ENCODE assay signal across 18 cellular contexts in the genomic region with DNA sequence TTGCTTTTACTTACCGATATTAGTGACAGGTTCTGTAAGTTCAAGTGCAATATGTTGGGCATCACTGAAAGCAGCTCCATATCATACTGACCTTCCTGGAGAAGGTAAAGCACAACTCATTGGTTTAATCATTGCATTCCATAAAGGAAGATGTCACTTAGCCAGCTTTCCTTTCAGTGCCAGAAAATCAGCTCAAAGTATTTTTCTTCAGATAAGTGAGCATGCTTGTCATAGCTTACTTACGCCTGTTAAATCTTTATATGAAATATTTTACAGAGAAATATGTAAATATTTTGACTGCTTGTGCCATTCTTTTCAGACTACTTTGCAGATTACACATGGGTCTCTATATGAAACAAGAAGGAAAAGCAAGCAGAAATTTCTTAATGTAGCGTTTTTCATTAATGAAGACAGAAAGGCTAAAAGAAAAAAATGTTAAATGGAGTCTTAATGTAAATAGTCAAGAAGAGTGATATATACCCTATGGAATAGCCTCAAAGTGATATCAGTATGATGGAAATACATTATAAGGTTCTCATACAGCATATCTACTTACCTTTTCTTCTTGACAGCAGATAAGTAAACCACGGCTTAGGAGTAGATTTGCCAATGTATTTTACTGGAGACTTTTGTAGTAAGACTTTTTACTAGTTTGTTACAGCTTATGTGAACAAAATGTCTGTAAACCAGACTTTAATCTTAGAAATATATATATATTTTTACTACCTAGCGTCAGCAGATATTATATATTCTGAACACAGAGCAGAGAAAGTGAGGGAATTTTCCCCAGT.
DNase-seq lines count a peak whose midpoint lies in the region; ATAC-seq, FAIRE-seq and TF ChIP-seq lines count a peak whose summit lies in the region.
"Had no signal": no experiment of that assay in that cellular context is flagged by ENCODE, and none has a peak within 500 bp of the region (broad histone marks: within the 10 kb centered on the region; RNA-seq: fewer than 3 reads in every experiment).

No MANE protein-coding gene starts in this region.

- 0 out of 2 replicates have a peak, but pooled peaks cover 3% of the 10 kb centered on the region for H3K9me2 ChIP-seq in HCT116 (ENCODE audit: insufficient read depth)

- BruUV-seq in HCT116 (replicated peaks; lab: Mats Ljungman, UMichigan): no TSS peak

- peak; percentile 96 for FAIRE-seq in astrocyte (lab: Jason Lieb, UNC)
- FAIRE-seq: A204.1 had no signal

- ATAC-seq in HCT116 (no peak), GM18873 (IDR thresholded peaks at IDR 0.05; ENCODE audit: low FRiP score, unreplicated experiment) (no peak), GM18870 (IDR thresholded peaks at IDR 0.05; ENCODE audit: unreplicated experiment) (no peak)

- H3K4me1 ChIP-seq in HCT116 (ENCODE audit: control insufficient read depth in 1 of 2, insufficient read depth in 2 of 2, low read length in 2 of 2) (peaks cover 0 to 25% of the 10 kb centered on the region in 2 experiments; a peak in 1 of 4 replicates), astrocyte (ENCODE audit: insufficient read depth, low read length) (peaks cover 47% of the 10 kb centered on the region)
- H3K4me1 ChIP-seq: heart right ventricle had no signal

- no peaks in the 10 kb centered on the region for H3K9me3 Mint-ChIP-seq in astrocyte (ENCODE audit: unreplicated experiment)
- H3K9me3 Mint-ChIP-seq in immature natural killer cell: peaks cover 9 to 33% (median 11%) of the 10 kb centered on the region in 6 donors
- H3K9me3 Mint-ChIP-seq: nephron had no signal

- DNase-seq in A172 (ENCODE audit: low spot score): peak; percentile 89
- DNase-seq in HCT116 (ENCODE audit: low read depth, low spot score): no peak
- DNase-seq in astrocyte (ENCODE audit: low read depth): peak; percentile 93
- DNase-seq in glomerular visceral epithelial cell (ENCODE audit: extremely low spot score): peak; percentile 72
- no peak for DNase-seq in cerebellar cortex (ENCODE audit: low spot score)
- no peak for DNase-seq in immature natural killer cell
- DNase-seq: activated CD4-positive, alpha-beta T cell treated with anti-CD3 and anti-CD28 coated beads for 48 hours; activated T-cell treated with anti-CD3 and anti-CD28 coated beads, Interleukin-2, amount 50 U/mL, for 48 hours; anterior cingulate cortex; effector CD8-positive, alpha-beta T cell; heart right ventricle; NCI-H1092 treated with DMSO at 0.1 percent for 48 hours; NCI-H524 treated with DMSO at 0.1 percent for 48 hours had no signal

- intact Hi-C loops in HCT116 (cut with micrococcal nuclease): no loop called here

- POLR2A ChIA-PET in HCT116 (lab: Charles Lee): interaction anchor here (0.5 kb wide), 1 partner anchor 590 kb away, joined by 3 read pairs; no protein-coding TSS in a partner anchor

- no peaks in the 10 kb centered on the region for H3K9me3 ChIP-seq in HCT116 (ENCODE audit: control insufficient read depth in 1 of 2, insufficient read depth in 1 of 2, low read depth in 1 of 2, low read length in 2 of 2)
- no peaks in the 10 kb centered on the region for H3K9me3 ChIP-seq in astrocyte (ENCODE audit: insufficient read depth, low read depth, low read length)
- H3K9me3 ChIP-seq: heart right ventricle had no signal

- peak overlapping the region; percentile 56 for H2AFZ ChIP-seq in HCT116 (ENCODE audit: low read depth, low read length, poor library complexity, severe bottlenecking)
- no peak overlapping the region for H2AFZ ChIP-seq in astrocyte (ENCODE audit: low read depth, low read length)

- H3K27me3 ChIP-seq in HCT116 (ENCODE audit: insufficient read depth, low read length) (no peaks in the 10 kb centered on the region), astrocyte (ENCODE audit: insufficient read depth, low read length) (no peaks in the 10 kb centered on the region)
- H3K27me3 ChIP-seq: heart right ventricle had no signal

- TF ChIP-seq RAD21 in HCT116 (IDR thresholded peaks at IDR 0.05; ENCODE audit: low read depth): no peak

- H3K4me2 ChIP-seq in HCT116 (ENCODE audit: low read length) (no peak overlapping the region), astrocyte (ENCODE audit: low read length) (peak overlapping the region; percentile 62)

- H3K27ac ChIP-seq in HCT116 (ENCODE audit: low read depth, low read length): no peak overlapping the region
- peak overlapping the region; percentile 89 for H3K27ac ChIP-seq in astrocyte (ENCODE audit: low read depth, low read length)
- H3K27ac ChIP-seq: heart right ventricle had no signal

- RAD21 ChIA-PET in HCT116 (lab: Charles Lee; ENCODE audit: low non-redundant PET in 1 of 2, low total read pairs in 2 of 2, uncharacterized antibody in 2 of 2, unreplicated experiment in 2 of 2): no interaction called here

- no peak for TF ChIP-seq POLR2A in HCT116 (IDR thresholded peaks at IDR 0.05; ENCODE audit: borderline replicate concordance, extremely low read depth, insufficient read depth, insufficient read length)

- H3K36me3 ChIP-seq in HCT116 (ENCODE audit: control insufficient read depth in 1 of 2, insufficient read depth in 2 of 2, low read length in 2 of 2): no peaks in the 10 kb centered on the region
- H3K36me3 ChIP-seq in astrocyte (ENCODE audit: insufficient read depth, low read length): no peaks in the 10 kb centered on the region
- H3K36me3 ChIP-seq: heart right ventricle had no signal

- H3K4me3 ChIP-seq in HCT116 (replicated peaks in 1 of 2; ENCODE audit: low read depth in 1 of 2, low read length in 2 of 2): no peak overlapping the region
- no peak overlapping the region for H3K4me3 ChIP-seq in astrocyte (ENCODE audit: insufficient read depth, low read depth, low read length)
- H3K4me3 ChIP-seq: heart right ventricle had no signal

- H3K4me3 Mint-ChIP-seq in astrocyte (ENCODE audit: unreplicated experiment): no peak overlapping the region
- no peak overlapping the region for H3K4me3 Mint-ChIP-seq in immature natural killer cell
- H3K4me3 Mint-ChIP-seq: nephron; T-helper 2 cell treated with Interferon-gamma antibody and Interleukin-4, amounts not matched to agents 5 μg/mL and 100 μg/mL, for 36 hours had no signal

- H3K4me1 Mint-ChIP-seq in astrocyte (ENCODE audit: low read depth, unreplicated experiment) (peaks cover 31% of the 10 kb centered on the region), immature natural killer cell (no peaks in the 10 kb centered on the region)
- H3K4me1 Mint-ChIP-seq: nephron had no signal

- TF ChIP-seq CTCF in HCT116 (IDR thresholded peaks at IDR 0.05 in 2 of 3, conservative IDR thresholded peaks at IDR 0.05 in 1 of 3; ENCODE audit: borderline replicate concordance in 1 of 3, insufficient read depth in 1 of 3, low read depth in 2 of 3, low read length in 2 of 3) (no peak), astrocyte (IDR thresholded peaks at IDR 0.05; ENCODE audit: insufficient read depth, low read depth, low read length) (no peak)

- no peaks in the 10 kb centered on the region for H3K79me2 ChIP-seq in HCT116 (ENCODE audit: insufficient read depth, low read length)
- no peaks in the 10 kb centered on the region for H3K79me2 ChIP-seq in astrocyte (ENCODE audit: insufficient read depth, low read length)

- no peaks in the 10 kb centered on the region for H4K20me1 ChIP-seq in HCT116 (ENCODE audit: insufficient read depth)
- H4K20me1 ChIP-seq in astrocyte (ENCODE audit: insufficient read depth, low read length): no peaks in the 10 kb centered on the region

- H3K36me3 Mint-ChIP-seq in astrocyte (ENCODE audit: low read depth, unreplicated experiment) (no peaks in the 10 kb centered on the region), immature natural killer cell (peaks cover 0 to 4% (median 0%) of the 10 kb centered on the region in 3 donors)

- H3K27me3 Mint-ChIP-seq in astrocyte (ENCODE audit: low read depth, unreplicated experiment): no peaks in the 10 kb centered on the region
- H3K27me3 Mint-ChIP-seq in immature natural killer cell (ENCODE audit: low read depth in 3 of 3): no peaks in the 10 kb centered on the region

- no peak overlapping the region for H3K9ac ChIP-seq in HCT116 (ENCODE audit: low read length)
- peak overlapping the region; percentile 65 for H3K9ac ChIP-seq in astrocyte (ENCODE audit: low read length)

- H3K27ac Mint-ChIP-seq in astrocyte (ENCODE audit: unreplicated experiment) (peak overlapping the region; percentile 76), immature natural killer cell (no peak overlapping the region)
- H3K27ac Mint-ChIP-seq: nephron; T-helper 2 cell treated with Interferon-gamma antibody and Interleukin-4, amounts not matched to agents 5 μg/mL and 100 μg/mL, for 36 hours had no signal

- CTCF ChIA-PET in HCT116 (lab: Charles Lee): no interaction called here

TF ChIP-seq in HCT116, 20 proteins besides CTCF, POLR2A, EP300 and RAD21:
- TF ChIP-seq POLR2AphosphoS5 (IDR thresholded peaks at IDR 0.05; ENCODE audit: low read depth, low read length) (no peak), EZH2 (IDR thresholded peaks at IDR 0.05) (no peak)
TF ChIP-seq in HCT116: peak in this region for 0.

Comparison
In these comparisons a context has a peak if more than half of its experiments do, and no peak if none do; other contexts are left out.
1. DNase-seq: peak in A172 (single experiment), astrocyte (single experiment) and glomerular visceral epithelial cell (single experiment); none in HCT116 (single experiment), cerebellar cortex (single experiment) and immature natural killer cell (0 of 3).